ENCODE assay signal across 1 cellular context in the genomic region with DNA sequence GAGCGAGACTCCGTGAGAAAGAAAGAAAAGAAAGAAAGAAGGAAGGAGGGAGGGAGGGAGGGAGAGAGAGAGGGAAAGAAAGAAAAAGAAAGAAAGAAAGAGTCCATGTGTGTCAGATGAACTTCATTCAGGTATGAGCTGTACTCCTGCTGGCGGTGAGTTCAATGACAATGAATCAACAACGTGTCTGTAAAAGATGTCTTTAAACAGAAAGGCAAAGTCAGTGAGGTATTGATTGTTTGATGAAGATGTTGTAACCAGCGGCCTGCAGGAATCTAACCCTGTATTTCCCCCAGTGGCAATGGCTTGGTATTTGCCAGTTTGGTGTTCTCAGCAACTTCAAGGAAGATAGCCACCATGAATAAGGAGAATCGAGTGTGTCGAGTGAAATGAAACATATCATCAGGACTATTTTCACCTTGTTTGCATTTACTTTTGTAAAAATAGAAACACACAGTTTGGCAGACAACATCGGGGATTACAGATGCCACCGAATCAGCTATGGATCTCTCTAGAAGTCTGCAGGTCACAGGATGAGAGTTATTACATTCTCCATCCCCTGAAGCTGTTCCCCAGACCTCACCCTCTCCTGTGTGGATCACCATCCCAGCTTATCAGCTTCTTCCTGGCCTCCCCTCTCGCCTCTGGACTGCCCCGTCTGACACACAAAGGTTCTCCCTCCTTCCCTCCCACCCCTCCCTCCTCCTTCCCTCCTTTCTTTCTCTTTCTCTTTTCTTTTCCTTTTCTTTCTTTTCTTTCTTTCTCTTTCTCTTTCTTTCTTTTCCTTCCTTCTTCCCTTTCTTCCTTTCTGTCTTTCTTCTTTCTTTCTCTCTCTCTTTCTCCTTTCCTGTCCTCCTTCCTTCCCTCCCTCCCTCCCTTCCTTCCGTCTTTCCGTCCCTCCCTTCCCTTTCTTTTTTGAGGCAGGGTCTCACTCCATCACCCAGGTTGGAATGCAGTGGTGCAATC.
TF ChIP-seq lines count a peak whose summit lies in the region.

No MANE protein-coding gene starts in this region.

TF ChIP-seq in HepG2, 621 proteins besides CTCF, POLR2A, EP300 and RAD21 (continued from another document and continues in another):
- TF ChIP-seq, protein P1, sequence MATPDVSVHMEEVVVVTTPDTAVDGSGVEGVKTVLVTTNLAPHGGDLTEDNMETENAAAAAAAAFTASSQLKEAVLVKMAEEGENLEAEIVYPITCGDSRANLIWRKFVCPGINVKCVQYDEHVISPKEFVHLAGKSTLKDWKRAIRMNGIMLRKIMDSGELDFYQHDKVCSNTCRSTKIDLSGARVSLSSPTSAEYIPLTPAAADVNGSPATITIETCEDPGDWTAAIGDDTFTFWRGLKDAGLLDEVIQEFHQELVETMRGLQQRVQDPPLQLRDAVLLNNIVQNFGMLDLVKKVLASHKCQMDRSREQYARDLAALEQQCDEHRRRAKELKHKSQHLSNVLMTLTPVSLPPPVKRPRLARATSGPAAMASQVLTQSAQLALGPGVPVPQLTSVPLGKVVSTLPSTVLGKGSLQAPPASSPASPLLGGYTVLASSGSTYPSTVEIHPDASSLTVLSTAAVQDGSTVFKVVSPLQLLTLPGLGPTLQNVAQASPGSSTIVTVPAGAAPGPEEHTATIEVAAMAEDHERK (CRISPR knock-in tag; IDR thresholded peaks at IDR 0.05; ENCODE audit: low read depth) = no peak
- peak; percentile 77 for TF ChIP-seq RXRB (CRISPR knock-in tag; IDR thresholded peaks at IDR 0.05; ENCODE audit: borderline replicate concordance)
- TF ChIP-seq, protein P2, sequence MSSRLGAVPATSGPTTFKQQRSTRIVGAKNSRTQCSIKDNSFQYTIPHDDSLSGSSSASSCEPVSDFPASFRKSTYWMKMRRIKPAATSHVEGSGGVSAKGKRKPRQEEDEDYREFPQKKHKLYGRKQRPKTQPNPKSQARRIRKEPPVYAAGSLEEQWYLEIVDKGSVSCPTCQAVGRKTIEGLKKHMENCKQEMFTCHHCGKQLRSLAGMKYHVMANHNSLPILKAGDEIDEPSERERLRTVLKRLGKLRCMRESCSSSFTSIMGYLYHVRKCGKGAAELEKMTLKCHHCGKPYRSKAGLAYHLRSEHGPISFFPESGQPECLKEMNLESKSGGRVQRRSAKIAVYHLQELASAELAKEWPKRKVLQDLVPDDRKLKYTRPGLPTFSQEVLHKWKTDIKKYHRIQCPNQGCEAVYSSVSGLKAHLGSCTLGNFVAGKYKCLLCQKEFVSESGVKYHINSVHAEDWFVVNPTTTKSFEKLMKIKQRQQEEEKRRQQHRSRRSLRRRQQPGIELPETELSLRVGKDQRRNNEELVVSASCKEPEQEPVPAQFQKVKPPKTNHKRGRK (CRISPR knock-in tag; IDR thresholded peaks at IDR 0.05) = peak; percentile 83
- TF ChIP-seq DMAP1 (CRISPR knock-in tag; IDR thresholded peaks at IDR 0.05) = peak; percentile 36; the same call in 1 of the 2 replicates
- TF ChIP-seq SMAD1 (CRISPR knock-in tag; IDR thresholded peaks at IDR 0.05; ENCODE audit: borderline replicate concordance, low read depth) = no peak
- no peak for TF ChIP-seq TBX2 (CRISPR knock-in tag; IDR thresholded peaks at IDR 0.05; ENCODE audit: borderline replicate concordance)
- TF ChIP-seq, protein P3, sequence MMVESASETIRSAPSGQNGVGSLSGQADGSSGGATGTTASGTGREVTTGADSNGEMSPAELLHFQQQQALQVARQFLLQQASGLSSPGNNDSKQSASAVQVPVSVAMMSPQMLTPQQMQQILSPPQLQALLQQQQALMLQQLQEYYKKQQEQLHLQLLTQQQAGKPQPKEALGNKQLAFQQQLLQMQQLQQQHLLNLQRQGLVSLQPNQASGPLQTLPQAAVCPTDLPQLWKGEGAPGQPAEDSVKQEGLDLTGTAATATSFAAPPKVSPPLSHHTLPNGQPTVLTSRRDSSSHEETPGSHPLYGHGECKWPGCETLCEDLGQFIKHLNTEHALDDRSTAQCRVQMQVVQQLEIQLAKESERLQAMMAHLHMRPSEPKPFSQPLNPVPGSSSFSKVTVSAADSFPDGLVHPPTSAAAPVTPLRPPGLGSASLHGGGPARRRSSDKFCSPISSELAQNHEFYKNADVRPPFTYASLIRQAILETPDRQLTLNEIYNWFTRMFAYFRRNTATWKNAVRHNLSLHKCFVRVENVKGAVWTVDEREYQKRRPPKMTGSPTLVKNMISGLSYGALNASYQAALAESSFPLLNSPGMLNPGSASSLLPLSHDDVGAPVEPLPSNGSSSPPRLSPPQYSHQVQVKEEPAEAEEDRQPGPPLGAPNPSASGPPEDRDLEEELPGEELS (CRISPR knock-in tag; IDR thresholded peaks at IDR 0.05) = peak; percentile 63
- no peak for TF ChIP-seq ZSCAN31 (CRISPR knock-in tag; IDR thresholded peaks at IDR 0.05; ENCODE audit: low read depth)
- no peak for TF ChIP-seq RAD51 (IDR thresholded peaks at IDR 0.05; ENCODE audit: borderline replicate concordance)
- TF ChIP-seq ZKSCAN5 (CRISPR knock-in tag; IDR thresholded peaks at IDR 0.05) = no peak
- TF ChIP-seq ZNF329 (CRISPR knock-in tag; IDR thresholded peaks at IDR 0.05; ENCODE audit: low read depth) = no peak
- TF ChIP-seq ZNF562 (CRISPR knock-in tag; IDR thresholded peaks at IDR 0.05; ENCODE audit: borderline replicate concordance) = no peak
- no peak for TF ChIP-seq ZNF883 (CRISPR knock-in tag; IDR thresholded peaks at IDR 0.05; ENCODE audit: not compliant biosample characterization)
- TF ChIP-seq ZNF274 (CRISPR knock-in tag; IDR thresholded peaks at IDR 0.05) = no peak
- TF ChIP-seq, protein P4, sequence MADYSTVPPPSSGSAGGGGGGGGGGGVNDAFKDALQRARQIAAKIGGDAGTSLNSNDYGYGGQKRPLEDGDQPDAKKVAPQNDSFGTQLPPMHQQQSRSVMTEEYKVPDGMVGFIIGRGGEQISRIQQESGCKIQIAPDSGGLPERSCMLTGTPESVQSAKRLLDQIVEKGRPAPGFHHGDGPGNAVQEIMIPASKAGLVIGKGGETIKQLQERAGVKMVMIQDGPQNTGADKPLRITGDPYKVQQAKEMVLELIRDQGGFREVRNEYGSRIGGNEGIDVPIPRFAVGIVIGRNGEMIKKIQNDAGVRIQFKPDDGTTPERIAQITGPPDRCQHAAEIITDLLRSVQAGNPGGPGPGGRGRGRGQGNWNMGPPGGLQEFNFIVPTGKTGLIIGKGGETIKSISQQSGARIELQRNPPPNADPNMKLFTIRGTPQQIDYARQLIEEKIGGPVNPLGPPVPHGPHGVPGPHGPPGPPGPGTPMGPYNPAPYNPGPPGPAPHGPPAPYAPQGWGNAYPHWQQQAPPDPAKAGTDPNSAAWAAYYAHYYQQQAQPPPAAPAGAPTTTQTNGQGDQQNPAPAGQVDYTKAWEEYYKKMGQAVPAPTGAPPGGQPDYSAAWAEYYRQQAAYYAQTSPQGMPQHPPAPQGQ (CRISPR knock-in tag; IDR thresholded peaks at IDR 0.05; ENCODE audit: borderline replicate concordance) = no peak
- TF ChIP-seq, protein P5, sequence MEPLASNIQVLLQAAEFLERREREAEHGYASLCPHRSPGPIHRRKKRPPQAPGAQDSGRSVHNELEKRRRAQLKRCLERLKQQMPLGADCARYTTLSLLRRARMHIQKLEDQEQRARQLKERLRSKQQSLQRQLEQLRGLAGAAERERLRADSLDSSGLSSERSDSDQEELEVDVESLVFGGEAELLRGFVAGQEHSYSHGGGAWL (CRISPR knock-in tag; IDR thresholded peaks at IDR 0.05) = no peak
- TF ChIP-seq ZNF121 (CRISPR knock-in tag; IDR thresholded peaks at IDR 0.05) = no peak
- no peak for TF ChIP-seq ZSCAN25 (CRISPR knock-in tag; IDR thresholded peaks at IDR 0.05)
- no peak for TF ChIP-seq JUND (CRISPR knock-in tag; IDR thresholded peaks at IDR 0.05)
- no peak for TF ChIP-seq NFKBIZ (CRISPR knock-in tag; IDR thresholded peaks at IDR 0.05)
- no peak for TF ChIP-seq PHF5A (CRISPR knock-in tag; IDR thresholded peaks at IDR 0.05; ENCODE audit: low read depth, unreplicated experiment)
- TF ChIP-seq HNRNPLL (IDR thresholded peaks at IDR 0.05; ENCODE audit: low read depth, low read length, poor library complexity, severe bottlenecking) = no peak
- no peak for TF ChIP-seq NKX3-1 (CRISPR knock-in tag; IDR thresholded peaks at IDR 0.05)
- TF ChIP-seq PAX8 (CRISPR knock-in tag; IDR thresholded peaks at IDR 0.05; ENCODE audit: borderline replicate concordance) = no peak
- TF ChIP-seq, protein P6, sequence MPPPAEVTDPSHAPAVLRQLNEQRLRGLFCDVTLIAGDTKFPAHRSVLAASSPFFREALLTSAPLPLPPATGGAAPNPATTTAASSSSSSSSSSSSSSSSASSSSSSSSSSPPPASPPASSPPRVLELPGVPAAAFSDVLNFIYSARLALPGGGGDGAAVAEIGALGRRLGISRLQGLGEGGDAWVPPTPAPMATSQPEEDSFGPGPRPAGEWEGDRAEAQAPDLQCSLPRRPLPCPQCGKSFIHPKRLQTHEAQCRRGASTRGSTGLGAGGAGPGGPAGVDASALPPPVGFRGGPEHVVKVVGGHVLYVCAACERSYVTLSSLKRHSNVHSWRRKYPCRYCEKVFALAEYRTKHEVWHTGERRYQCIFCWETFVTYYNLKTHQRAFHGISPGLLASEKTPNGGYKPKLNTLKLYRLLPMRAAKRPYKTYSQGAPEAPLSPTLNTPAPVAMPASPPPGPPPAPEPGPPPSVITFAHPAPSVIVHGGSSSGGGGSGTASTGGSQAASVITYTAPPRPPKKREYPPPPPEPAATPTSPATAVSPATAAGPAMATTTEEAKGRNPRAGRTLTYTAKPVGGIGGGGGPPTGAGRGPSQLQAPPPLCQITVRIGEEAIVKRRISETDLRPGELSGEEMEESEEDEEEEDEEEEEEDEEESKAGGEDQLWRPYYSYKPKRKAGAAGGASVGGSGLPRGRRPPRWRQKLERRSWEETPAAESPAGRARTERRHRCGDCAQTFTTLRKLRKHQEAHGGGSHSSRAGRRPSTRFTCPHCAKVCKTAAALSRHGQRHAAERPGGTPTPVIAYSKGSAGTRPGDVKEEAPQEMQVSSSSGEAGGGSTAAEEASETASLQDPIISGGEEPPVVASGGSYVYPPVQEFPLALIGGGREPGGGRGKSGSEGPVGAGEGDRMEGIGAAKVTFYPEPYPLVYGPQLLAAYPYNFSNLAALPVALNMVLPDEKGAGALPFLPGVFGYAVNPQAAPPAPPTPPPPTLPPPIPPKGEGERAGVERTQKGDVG (CRISPR knock-in tag; IDR thresholded peaks at IDR 0.05; ENCODE audit: borderline replicate concordance) = no peak
- no peak for TF ChIP-seq TMF1 (CRISPR knock-in tag; IDR thresholded peaks at IDR 0.05; ENCODE audit: low read depth)
- TF ChIP-seq HNRNPUL1 (IDR thresholded peaks at IDR 0.05; ENCODE audit: low read depth, low read length) = no peak
- peak; percentile 40; the same call in 1 of the 2 replicates for TF ChIP-seq ZNF12 (CRISPR knock-in tag; IDR thresholded peaks at IDR 0.05)
- TF ChIP-seq HNF4G (IDR thresholded peaks at IDR 0.05; ENCODE audit: borderline replicate concordance, low read depth, low read length) = no peak; the same call in 1 of the 2 replicates
- peak; percentile 49; the same call in 1 of the 2 replicates for TF ChIP-seq HNF4G (CRISPR knock-in tag; IDR thresholded peaks at IDR 0.05; ENCODE audit: borderline replicate concordance, low read depth)
- TF ChIP-seq, protein P7, sequence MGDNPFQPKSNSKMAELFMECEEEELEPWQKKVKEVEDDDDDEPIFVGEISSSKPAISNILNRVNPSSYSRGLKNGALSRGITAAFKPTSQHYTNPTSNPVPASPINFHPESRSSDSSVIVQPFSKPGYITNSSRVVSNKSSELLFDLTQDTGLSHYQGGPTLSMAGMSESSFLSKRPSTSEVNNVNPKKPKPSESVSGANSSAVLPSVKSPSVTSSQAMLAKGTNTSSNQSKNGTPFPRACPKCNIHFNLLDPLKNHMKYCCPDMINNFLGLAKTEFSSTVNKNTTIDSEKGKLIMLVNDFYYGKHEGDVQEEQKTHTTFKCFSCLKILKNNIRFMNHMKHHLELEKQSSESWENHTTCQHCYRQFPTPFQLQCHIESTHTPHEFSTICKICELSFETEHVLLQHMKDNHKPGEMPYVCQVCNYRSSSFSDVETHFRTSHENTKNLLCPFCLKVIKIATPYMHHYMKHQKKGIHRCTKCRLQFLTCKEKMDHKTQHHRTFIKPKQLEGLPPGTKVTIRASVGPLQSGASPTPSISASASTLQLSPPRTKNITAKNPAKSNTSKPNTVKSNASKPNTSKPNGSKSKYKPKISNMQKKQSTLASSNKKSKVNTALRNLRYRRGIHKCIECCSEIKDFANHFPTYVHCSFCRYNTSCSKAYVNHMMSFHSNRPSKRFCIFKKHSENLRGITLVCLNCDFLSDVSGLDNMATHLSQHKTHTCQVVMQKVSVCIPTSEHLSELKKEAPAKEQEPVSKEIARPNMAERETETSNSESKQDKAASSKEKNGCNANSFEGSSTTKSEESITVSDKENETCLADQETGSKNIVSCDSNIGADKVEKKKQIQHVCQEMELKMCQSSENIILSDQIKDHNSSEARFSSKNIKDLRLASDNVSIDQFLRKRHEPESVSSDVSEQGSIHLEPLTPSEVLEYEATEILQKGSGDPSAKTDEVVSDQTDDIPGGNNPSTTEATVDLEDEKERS (CRISPR knock-in tag; IDR thresholded peaks at IDR 0.05) = no peak
- peak; percentile 57; the same call in 1 of the 2 replicates for TF ChIP-seq CCDC6 (CRISPR knock-in tag; IDR thresholded peaks at IDR 0.05)
- TF ChIP-seq SP2 (CRISPR knock-in tag; IDR thresholded peaks at IDR 0.05) = 0 out of 2 replicates have a peak, but pooled peaks have one; percentile 24
- TF ChIP-seq, protein P8, sequence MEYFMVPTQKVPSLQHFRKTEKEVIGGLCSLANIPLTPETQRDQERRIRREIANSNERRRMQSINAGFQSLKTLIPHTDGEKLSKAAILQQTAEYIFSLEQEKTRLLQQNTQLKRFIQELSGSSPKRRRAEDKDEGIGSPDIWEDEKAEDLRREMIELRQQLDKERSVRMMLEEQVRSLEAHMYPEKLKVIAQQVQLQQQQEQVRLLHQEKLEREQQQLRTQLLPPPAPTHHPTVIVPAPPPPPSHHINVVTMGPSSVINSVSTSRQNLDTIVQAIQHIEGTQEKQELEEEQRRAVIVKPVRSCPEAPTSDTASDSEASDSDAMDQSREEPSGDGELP (IDR thresholded peaks at IDR 0.05; ENCODE audit: borderline replicate concordance, low read depth) = 0 out of 2 replicates have a peak, but pooled peaks have one; percentile 28
- TF ChIP-seq, protein P9, sequence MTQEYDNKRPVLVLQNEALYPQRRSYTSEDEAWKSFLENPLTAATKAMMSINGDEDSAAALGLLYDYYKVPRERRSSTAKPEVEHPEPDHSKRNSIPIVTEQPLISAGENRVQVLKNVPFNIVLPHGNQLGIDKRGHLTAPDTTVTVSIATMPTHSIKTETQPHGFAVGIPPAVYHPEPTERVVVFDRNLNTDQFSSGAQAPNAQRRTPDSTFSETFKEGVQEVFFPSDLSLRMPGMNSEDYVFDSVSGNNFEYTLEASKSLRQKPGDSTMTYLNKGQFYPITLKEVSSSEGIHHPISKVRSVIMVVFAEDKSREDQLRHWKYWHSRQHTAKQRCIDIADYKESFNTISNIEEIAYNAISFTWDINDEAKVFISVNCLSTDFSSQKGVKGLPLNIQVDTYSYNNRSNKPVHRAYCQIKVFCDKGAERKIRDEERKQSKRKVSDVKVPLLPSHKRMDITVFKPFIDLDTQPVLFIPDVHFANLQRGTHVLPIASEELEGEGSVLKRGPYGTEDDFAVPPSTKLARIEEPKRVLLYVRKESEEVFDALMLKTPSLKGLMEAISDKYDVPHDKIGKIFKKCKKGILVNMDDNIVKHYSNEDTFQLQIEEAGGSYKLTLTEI (CRISPR knock-in tag; conservative IDR thresholded peaks at IDR 0.05) = no peak
- no peak for TF ChIP-seq XBP1 (CRISPR knock-in tag; IDR thresholded peaks at IDR 0.05)
- TF ChIP-seq, protein P10, sequence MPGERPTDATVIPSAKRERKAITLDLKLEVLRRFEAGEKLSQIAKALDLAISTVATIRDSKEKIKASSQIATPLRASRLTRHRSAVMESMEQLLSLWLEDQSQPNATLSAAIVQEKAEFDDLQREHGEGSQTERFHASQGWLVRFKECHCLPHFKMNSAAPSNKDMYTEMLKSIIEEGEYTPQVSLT (CRISPR knock-in tag; IDR thresholded peaks at IDR 0.05; ENCODE audit: borderline replicate concordance, low read depth) = no peak
- TF ChIP-seq TOPORS (CRISPR knock-in tag; IDR thresholded peaks at IDR 0.05) = no peak
